1 cellular context compared by ENCODE assay signal in the genomic region with DNA sequence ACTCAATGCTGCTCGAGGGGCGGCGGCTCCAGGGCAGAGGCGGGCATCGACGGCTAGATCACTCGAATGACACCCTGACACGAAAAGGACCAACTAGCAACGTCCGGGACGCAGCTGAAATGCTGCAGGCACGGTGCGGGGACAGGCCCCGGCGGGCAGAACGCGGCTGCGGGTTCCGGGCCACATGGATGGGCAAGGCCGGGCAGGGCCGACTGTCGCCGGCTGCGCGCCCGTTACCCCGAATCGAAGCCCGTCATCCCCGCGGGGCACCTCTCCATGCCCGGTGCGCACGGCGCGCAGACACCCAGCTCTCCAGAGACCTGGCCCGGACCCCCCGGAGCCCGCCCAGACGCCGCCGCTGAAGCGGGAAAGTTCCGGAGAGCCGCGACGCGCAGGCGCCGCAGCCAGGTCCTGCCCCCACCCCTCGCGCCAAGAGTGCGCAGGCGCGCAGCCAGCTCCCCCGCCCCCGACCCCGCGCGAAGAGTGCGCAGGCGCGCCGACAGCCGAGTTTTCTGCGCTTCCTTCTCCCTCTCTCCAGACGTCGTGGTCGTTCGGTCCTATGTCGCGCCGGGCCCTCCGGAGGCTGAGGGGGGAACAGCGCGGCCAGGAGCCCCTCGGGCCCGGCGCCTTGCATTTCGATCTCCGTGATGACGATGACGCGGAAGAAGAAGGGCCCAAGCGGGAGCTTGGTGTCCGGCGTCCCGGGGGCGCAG.
TF ChIP-seq lines count a peak whose summit lies in the region.

TCF25 (plus strand) TSS at position 484 of the 713 bp plus-strand sequence; CDS start at position 560, 76 bp downstream.

TF ChIP-seq in HepG2, 621 proteins besides CTCF, POLR2A, EP300 and RAD21 (continued from another document and continues in another):
- TF ChIP-seq, protein P1, sequence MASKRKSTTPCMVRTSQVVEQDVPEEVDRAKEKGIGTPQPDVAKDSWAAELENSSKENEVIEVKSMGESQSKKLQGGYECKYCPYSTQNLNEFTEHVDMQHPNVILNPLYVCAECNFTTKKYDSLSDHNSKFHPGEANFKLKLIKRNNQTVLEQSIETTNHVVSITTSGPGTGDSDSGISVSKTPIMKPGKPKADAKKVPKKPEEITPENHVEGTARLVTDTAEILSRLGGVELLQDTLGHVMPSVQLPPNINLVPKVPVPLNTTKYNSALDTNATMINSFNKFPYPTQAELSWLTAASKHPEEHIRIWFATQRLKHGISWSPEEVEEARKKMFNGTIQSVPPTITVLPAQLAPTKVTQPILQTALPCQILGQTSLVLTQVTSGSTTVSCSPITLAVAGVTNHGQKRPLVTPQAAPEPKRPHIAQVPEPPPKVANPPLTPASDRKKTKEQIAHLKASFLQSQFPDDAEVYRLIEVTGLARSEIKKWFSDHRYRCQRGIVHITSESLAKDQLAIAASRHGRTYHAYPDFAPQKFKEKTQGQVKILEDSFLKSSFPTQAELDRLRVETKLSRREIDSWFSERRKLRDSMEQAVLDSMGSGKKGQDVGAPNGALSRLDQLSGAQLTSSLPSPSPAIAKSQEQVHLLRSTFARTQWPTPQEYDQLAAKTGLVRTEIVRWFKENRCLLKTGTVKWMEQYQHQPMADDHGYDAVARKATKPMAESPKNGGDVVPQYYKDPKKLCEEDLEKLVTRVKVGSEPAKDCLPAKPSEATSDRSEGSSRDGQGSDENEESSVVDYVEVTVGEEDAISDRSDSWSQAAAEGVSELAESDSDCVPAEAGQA (IDR thresholded peaks at IDR 0.05; ENCODE audit: low read depth): no peak
- TF ChIP-seq, protein P1 (CRISPR knock-in tag; IDR thresholded peaks at IDR 0.05; ENCODE audit: borderline replicate concordance): peak; percentile 90; the same call in 1 of the 2 replicates
- TF ChIP-seq ZBTB26 (CRISPR knock-in tag; IDR thresholded peaks at IDR 0.05; ENCODE audit: borderline replicate concordance) (peak; percentile 62), SSRP1 (CRISPR knock-in tag; IDR thresholded peaks at IDR 0.05) (peak; percentile 83; the same call in 1 of the 2 replicates), ZNF563 (CRISPR knock-in tag; IDR thresholded peaks at IDR 0.05) (peak; percentile 92), SP4 (CRISPR knock-in tag; IDR thresholded peaks at IDR 0.05) (no peak; the same call in 1 of the 2 replicates), IRX3 (CRISPR knock-in tag; IDR thresholded peaks at IDR 0.05; ENCODE audit: borderline replicate concordance, low read depth) (peak; percentile 94; the same call in 1 of the 2 replicates), ZNF160 (CRISPR knock-in tag; IDR thresholded peaks at IDR 0.05) (peak; percentile 32; the same call in 1 of the 2 replicates), ZNF772 (CRISPR knock-in tag; IDR thresholded peaks at IDR 0.05) (peak; percentile 94), ZNF451 (CRISPR knock-in tag; IDR thresholded peaks at IDR 0.05) (peak; percentile 95), HOXD1 (CRISPR knock-in tag; IDR thresholded peaks at IDR 0.05) (peak; percentile 85), NFE2L1 (CRISPR knock-in tag; IDR thresholded peaks at IDR 0.05; ENCODE audit: borderline replicate concordance) (no peak), ZNF615 (CRISPR knock-in tag; IDR thresholded peaks at IDR 0.05; ENCODE audit: borderline replicate concordance) (peak; percentile 97; the same call in 1 of the 2 replicates), ZFP41 (CRISPR knock-in tag; IDR thresholded peaks at IDR 0.05; ENCODE audit: borderline replicate concordance) (peak; percentile 78; the same call in 1 of the 2 replicates), FOXK2 (IDR thresholded peaks at IDR 0.05) (no peak), FOXC1 (CRISPR knock-in tag; IDR thresholded peaks at IDR 0.05; ENCODE audit: borderline replicate concordance) (peak; percentile 93; the same call in 1 of the 2 replicates), ZFYVE20 (CRISPR knock-in tag; IDR thresholded peaks at IDR 0.05; ENCODE audit: borderline replicate concordance, low read depth) (peak; percentile 96; the same call in 1 of the 2 replicates), ESRRA (CRISPR knock-in tag; IDR thresholded peaks at IDR 0.05; ENCODE audit: low read depth) (peak; percentile 81; the same call in 1 of the 2 replicates), MTA3 (CRISPR knock-in tag; IDR thresholded peaks at IDR 0.05) (no peak), ZSCAN25 (CRISPR knock-in tag; IDR thresholded peaks at IDR 0.05) (0 out of 2 replicates have a peak, but pooled peaks have one; percentile 55), MTF1 (CRISPR knock-in tag; IDR thresholded peaks at IDR 0.05) (peak; percentile 89; the same call in 1 of the 2 replicates), ZFP36L1 (CRISPR knock-in tag; IDR thresholded peaks at IDR 0.05) (no peak; the same call in 1 of the 2 replicates), PAX8 (CRISPR knock-in tag; IDR thresholded peaks at IDR 0.05; ENCODE audit: borderline replicate concordance) (0 out of 2 replicates have a peak, but pooled peaks have one; percentile 48), MEF2D (CRISPR knock-in tag; IDR thresholded peaks at IDR 0.05) (peak; percentile 57; the same call in 1 of the 2 replicates), ZNF543 (CRISPR knock-in tag; IDR thresholded peaks at IDR 0.05) (peak; percentile 43; the same call in 1 of the 2 replicates), MLLT10 (CRISPR knock-in tag; IDR thresholded peaks at IDR 0.05) (no peak), FIP1L1 (IDR thresholded peaks at IDR 0.05; ENCODE audit: borderline replicate concordance, insufficient read depth, low read depth, low read length) (no peak), ZNF414 (CRISPR knock-in tag; IDR thresholded peaks at IDR 0.05) (no peak), MNT (IDR thresholded peaks at IDR 0.05) (no peak), RERE (CRISPR knock-in tag; IDR thresholded peaks at IDR 0.05; ENCODE audit: low read depth) (no peak), SMARCE1 (IDR thresholded peaks at IDR 0.05; ENCODE audit: borderline replicate concordance) (no peak), TARDBP (CRISPR knock-in tag; IDR thresholded peaks at IDR 0.05) (peak; percentile 51)
- TF ChIP-seq, protein P2, sequence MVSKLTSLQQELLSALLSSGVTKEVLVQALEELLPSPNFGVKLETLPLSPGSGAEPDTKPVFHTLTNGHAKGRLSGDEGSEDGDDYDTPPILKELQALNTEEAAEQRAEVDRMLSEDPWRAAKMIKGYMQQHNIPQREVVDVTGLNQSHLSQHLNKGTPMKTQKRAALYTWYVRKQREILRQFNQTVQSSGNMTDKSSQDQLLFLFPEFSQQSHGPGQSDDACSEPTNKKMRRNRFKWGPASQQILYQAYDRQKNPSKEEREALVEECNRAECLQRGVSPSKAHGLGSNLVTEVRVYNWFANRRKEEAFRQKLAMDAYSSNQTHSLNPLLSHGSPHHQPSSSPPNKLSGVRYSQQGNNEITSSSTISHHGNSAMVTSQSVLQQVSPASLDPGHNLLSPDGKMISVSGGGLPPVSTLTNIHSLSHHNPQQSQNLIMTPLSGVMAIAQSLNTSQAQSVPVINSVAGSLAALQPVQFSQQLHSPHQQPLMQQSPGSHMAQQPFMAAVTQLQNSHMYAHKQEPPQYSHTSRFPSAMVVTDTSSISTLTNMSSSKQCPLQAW (CRISPR knock-in tag; IDR thresholded peaks at IDR 0.05): peak; percentile 69
- TF ChIP-seq, protein P3, sequence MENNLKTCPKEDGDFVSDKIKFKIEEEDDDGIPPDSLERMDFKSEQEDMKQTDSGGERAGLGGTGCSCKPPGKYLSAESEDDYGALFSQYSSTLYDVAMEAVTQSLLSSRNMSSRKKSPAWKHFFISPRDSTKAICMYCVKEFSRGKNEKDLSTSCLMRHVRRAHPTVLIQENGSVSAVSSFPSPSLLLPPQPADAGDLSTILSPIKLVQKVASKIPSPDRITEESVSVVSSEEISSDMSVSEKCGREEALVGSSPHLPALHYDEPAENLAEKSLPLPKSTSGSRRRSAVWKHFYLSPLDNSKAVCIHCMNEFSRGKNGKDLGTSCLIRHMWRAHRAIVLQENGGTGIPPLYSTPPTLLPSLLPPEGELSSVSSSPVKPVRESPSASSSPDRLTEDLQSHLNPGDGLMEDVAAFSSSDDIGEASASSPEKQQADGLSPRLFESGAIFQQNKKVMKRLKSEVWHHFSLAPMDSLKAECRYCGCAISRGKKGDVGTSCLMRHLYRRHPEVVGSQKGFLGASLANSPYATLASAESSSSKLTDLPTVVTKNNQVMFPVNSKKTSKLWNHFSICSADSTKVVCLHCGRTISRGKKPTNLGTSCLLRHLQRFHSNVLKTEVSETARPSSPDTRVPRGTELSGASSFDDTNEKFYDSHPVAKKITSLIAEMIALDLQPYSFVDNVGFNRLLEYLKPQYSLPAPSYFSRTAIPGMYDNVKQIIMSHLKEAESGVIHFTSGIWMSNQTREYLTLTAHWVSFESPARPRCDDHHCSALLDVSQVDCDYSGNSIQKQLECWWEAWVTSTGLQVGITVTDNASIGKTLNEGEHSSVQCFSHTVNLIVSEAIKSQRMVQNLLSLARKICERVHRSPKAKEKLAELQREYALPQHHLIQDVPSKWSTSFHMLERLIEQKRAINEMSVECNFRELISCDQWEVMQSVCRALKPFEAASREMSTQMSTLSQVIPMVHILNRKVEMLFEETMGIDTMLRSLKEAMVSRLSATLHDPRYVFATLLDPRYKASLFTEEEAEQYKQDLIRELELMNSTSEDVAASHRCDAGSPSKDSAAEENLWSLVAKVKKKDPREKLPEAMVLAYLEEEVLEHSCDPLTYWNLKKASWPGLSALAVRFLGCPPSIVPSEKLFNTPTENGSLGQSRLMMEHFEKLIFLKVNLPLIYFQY (CRISPR knock-in tag; IDR thresholded peaks at IDR 0.05; ENCODE audit: borderline replicate concordance): peak; percentile 42; the same call in 1 of the 2 replicates
